ENCODE assay signal across 23 cellular contexts in genomic region chrX:634306-634958, GRCh38. TPM values are rescaled to one million over a fixed set of nuclear protein-coding genes. Genes with fewer than 3 reads are reported as not detected.
"Had no signal": no experiment of that assay in that cellular context is flagged by ENCODE, and none has a peak within 500 bp of the region (broad histone marks: within the 10 kb centered on the region; RNA-seq: fewer than 3 reads in every experiment).

No MANE protein-coding gene starts in this region.

- H3K4me1 ChIP-seq: adrenal gland, thyroid gland, uterus had no signal

- H3K27ac Mint-ChIP-seq: activated naive CD4-positive, alpha-beta T cell treated with anti-CD3 and anti-CD28 coated beads, Interleukin-2, amount 50 U/mL, for 24 hours; activated T-helper 2 cell treated with anti-CD3 and anti-CD28 coated beads, Interferon-gamma antibody, Interleukin-2, Interleukin-4, amounts not matched to agents 10 μg/mL and 5 μg/mL and 100 μg/mL, durations not matched to agents 14 hours and 24 hours and 36 hours; natural killer cell treated with Interleukin-12 subunit alpha and Interleukin-12 subunit beta and Interleukin-15 and Interleukin-18, amount 100 ng/mL, for 72 hours; stimulated activated effector memory CD8-positive, alpha-beta T cell treated with anti-CD3 and anti-CD28 coated beads, Interleukin-12 subunit alpha, Interleukin-12 subunit beta, amount 100 ng/mL, for 72 hours had no signal

- H3K9me3 ChIP-seq: adrenal gland, left lung, ovary, thyroid gland, uterus had no signal

- H3K4me2 ChIP-seq: hepatocyte had no signal

- H2AFZ ChIP-seq: hepatocyte had no signal

- H3K36me3 ChIP-seq: adrenal gland, cardiac muscle cell, left lung, ovary, thyroid gland, uterus had no signal

- ATAC-seq: esophagus mucosa; left lung; natural killer cell treated with Interleukin-12 subunit alpha and Interleukin-12 subunit beta and Interleukin-15 and Interleukin-18, amount 100 ng/mL, for 72 hours; sciatic nerve; stimulated activated effector memory CD8-positive, alpha-beta T cell treated with anti-CD3 and anti-CD28 coated beads, Interleukin-12 subunit alpha, Interleukin-12 subunit beta, amount 100 ng/mL, for 72 hours had no signal

- H3K27me3 ChIP-seq: ovary, thyroid gland had no signal

- FAIRE-seq: kidney had no signal

- H3K9me3 Mint-ChIP-seq: activated naive CD4-positive, alpha-beta T cell treated with anti-CD3 and anti-CD28 coated beads, Interleukin-2, amount 50 U/mL, for 24 hours; activated T-helper 2 cell treated with anti-CD3 and anti-CD28 coated beads, Interferon-gamma antibody, Interleukin-2, Interleukin-4, amounts not matched to agents 10 μg/mL and 5 μg/mL and 100 μg/mL, durations not matched to agents 14 hours and 24 hours and 36 hours; natural killer cell treated with Interleukin-12 subunit alpha and Interleukin-12 subunit beta and Interleukin-15 and Interleukin-18, amount 100 ng/mL, for 72 hours; stimulated activated effector memory CD8-positive, alpha-beta T cell treated with anti-CD3 and anti-CD28 coated beads, Interleukin-12 subunit alpha, Interleukin-12 subunit beta, amount 100 ng/mL, for 72 hours had no signal

- H3K79me2 ChIP-seq: hepatocyte had no signal

- H3K4me3 ChIP-seq: adrenal gland, cardiac muscle cell, dorsolateral prefrontal cortex, hepatocyte, left lung, ovary, thyroid gland, uterus had no signal

- H3K27ac ChIP-seq: adrenal gland, cardiac muscle cell, dorsolateral prefrontal cortex, hepatocyte, left lung, ovary, thyroid gland, uterus had no signal

- H3K36me3 Mint-ChIP-seq: activated naive CD4-positive, alpha-beta T cell treated with anti-CD3 and anti-CD28 coated beads, Interleukin-2, amount 50 U/mL, for 24 hours; natural killer cell treated with Interleukin-12 subunit alpha and Interleukin-12 subunit beta and Interleukin-15 and Interleukin-18, amount 100 ng/mL, for 72 hours; stimulated activated effector memory CD8-positive, alpha-beta T cell treated with anti-CD3 and anti-CD28 coated beads, Interleukin-12 subunit alpha, Interleukin-12 subunit beta, amount 100 ng/mL, for 72 hours had no signal

- H3K4me3 Mint-ChIP-seq: activated naive CD4-positive, alpha-beta T cell treated with anti-CD3 and anti-CD28 coated beads, Interleukin-2, amount 50 U/mL, for 24 hours; natural killer cell treated with Interleukin-12 subunit alpha and Interleukin-12 subunit beta and Interleukin-15 and Interleukin-18, amount 100 ng/mL, for 72 hours; stimulated activated effector memory CD8-positive, alpha-beta T cell treated with anti-CD3 and anti-CD28 coated beads, Interleukin-12 subunit alpha, Interleukin-12 subunit beta, amount 100 ng/mL, for 72 hours had no signal

- DNase-seq: activated CD4-positive, alpha-beta T cell treated with anti-CD3 and anti-CD28 coated beads for 1 hour; activated CD4-positive, alpha-beta T cell treated with anti-CD3 and anti-CD28 coated beads, Interleukin-2, amount 50 U/mL, for 4 hours; activated T-cell treated with anti-CD3 and anti-CD28 coated beads for 4 hours; kidney; left lung; mesenchymal stem cell; ovary; stimulated activated CD4-positive, alpha-beta T cell treated with anti-CD3 and anti-CD28 coated beads, Interleukin-2, amount 100 ng/mL, for 24 hours; T-helper 1 cell; T1000; thyroid gland; uterus had no signal

RNA-seq across cellular contexts. Expression of gene SHOX, which starts 3.8 kb away (rescaled TPM):
- total RNA-seq: activated T-helper 2 cell treated with anti-CD3 and anti-CD28 coated beads, Interferon-gamma antibody, Interleukin-2, Interleukin-4, amounts not matched to agents 10 μg/mL and 5 μg/mL and 100 μg/mL, durations not matched to agents 14 hours and 24 hours and 36 hours; adrenal gland; cardiac muscle cell; esophagus mucosa; kidney; left lung; natural killer cell treated with Interleukin-12 subunit alpha and Interleukin-12 subunit beta and Interleukin-15 and Interleukin-18, amount 100 ng/mL, for 72 hours; pulmonary artery endothelial cell; thyroid gland; uterus had no signal
- polyA plus RNA-seq: adrenal gland, cardiac muscle cell, hepatocyte, ovary had no signal
